Comparison of ENCODE assay signal across 18 cellular contexts in the genomic region with DNA sequence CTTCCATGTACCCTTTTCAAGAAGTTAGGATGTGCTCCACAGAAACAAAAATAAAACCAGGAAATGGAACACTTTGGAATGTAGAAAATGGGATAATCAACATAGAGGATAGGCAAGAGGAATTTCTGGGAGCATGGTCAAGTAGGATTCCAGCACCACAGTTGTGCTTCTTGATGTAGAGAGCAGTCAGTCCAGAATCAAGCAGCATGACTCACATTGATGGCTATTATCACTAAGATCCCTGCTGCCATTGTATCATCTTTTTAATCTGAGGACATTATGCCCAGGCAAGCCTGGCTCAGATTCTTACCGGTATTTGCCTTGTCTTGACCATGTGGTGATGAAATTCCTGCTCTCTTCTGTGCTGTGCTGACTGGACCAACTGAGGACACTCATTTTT. TPM values are rescaled to one million over a fixed set of nuclear protein-coding genes. Genes with fewer than 3 reads are reported as not detected.
DNase-seq lines count a peak whose midpoint lies in the region; ATAC-seq and TF ChIP-seq lines count a peak whose summit lies in the region.
"Had no signal": no experiment of that assay in that cellular context is flagged by ENCODE, and none has a peak within 500 bp of the region (broad histone marks: within the 10 kb centered on the region; RNA-seq: fewer than 3 reads in every experiment).

No MANE protein-coding gene starts in this region.

- H3K4me3 ChIP-seq in HCT116 (replicated peaks in 1 of 2; ENCODE audit: low read depth in 1 of 2, low read length in 2 of 2) (no peak overlapping the region), brain microvascular endothelial cell (ENCODE audit: low read depth, low read length) (no peak overlapping the region), SJCRH30 (no peak overlapping the region)
- H3K4me3 ChIP-seq: esophagus squamous epithelium, upper lobe of left lung had no signal

- TF ChIP-seq CTCF in 22Rv1 (IDR thresholded peaks at IDR 0.05) (no peak), HCT116 (IDR thresholded peaks at IDR 0.05 in 2 of 3, conservative IDR thresholded peaks at IDR 0.05 in 1 of 3; ENCODE audit: borderline replicate concordance in 1 of 3, insufficient read depth in 1 of 3, low read depth in 2 of 3, low read length in 2 of 3) (no peak), brain microvascular endothelial cell (IDR thresholded peaks at IDR 0.05; ENCODE audit: low read depth, low read length, missing control alignments) (no peak)

- no peaks in the 10 kb centered on the region for H3K9me2 ChIP-seq in HCT116 (ENCODE audit: insufficient read depth)

- H3K4me2 ChIP-seq in HCT116 (ENCODE audit: low read length) = no peak overlapping the region

- in situ Hi-C loops in brain microvascular endothelial cell (cut with HindIII; ENCODE audit: low pct_ligation_motif_present, low sequenced_read_pairs) = no loop called here

- intact Hi-C loops in HCT116 (cut with micrococcal nuclease) = no loop called here

- H3K27me3 ChIP-seq in HCT116 (ENCODE audit: insufficient read depth, low read length) (no peaks in the 10 kb centered on the region), brain microvascular endothelial cell (replicated peaks) (no peaks in the 10 kb centered on the region), SJCRH30 (no peaks in the 10 kb centered on the region)
- H3K27me3 ChIP-seq: esophagus squamous epithelium, upper lobe of left lung had no signal

- RAD21 ChIA-PET in HCT116 (lab: Charles Lee; ENCODE audit: low non-redundant PET in 1 of 2, low total read pairs in 2 of 2, uncharacterized antibody in 2 of 2, unreplicated experiment in 2 of 2) = no interaction called here

- BruUV-seq in HCT116 (replicated peaks; lab: Mats Ljungman, UMichigan) = TSS peak; percentile 13

- POLR2A ChIA-PET in HCT116 (lab: Charles Lee) = no interaction called here

- no peak for ATAC-seq in HCT116
- ATAC-seq: activated CD8-positive, alpha-beta T cell treated with anti-CD3 and anti-CD28 coated beads, Interleukin-2, amount 10 ng/mL, durations not matched to agents 7 days and 5 days had no signal

- DNase-seq in HCT116 (ENCODE audit: low read depth, low spot score) = no peak
- DNase-seq in brain microvascular endothelial cell = peak; percentile 53
- peak; percentile 33 for DNase-seq in iris pigment epithelial cell (ENCODE audit: low read depth)
- no peak for DNase-seq in cerebellar nuclear complex (lab: John Stamatoyannopoulos, UW)
- no peak for DNase-seq in NCI-H2196 (lab: John Stamatoyannopoulos, UW; ENCODE audit: unreplicated experiment)
- DNase-seq in SJCRH30 = no peak
- no peak for DNase-seq in activated CD4-positive, alpha-beta T cell treated with anti-CD3 and anti-CD28 coated beads, Interleukin-2, amount 50 U/mL, for 1 hour
- DNase-seq: activated CD8-positive, alpha-beta T cell treated with anti-CD3 and anti-CD28 coated beads, Interleukin-2, amount 10 ng/mL, durations not matched to agents 7 days and 5 days; activated effector memory CD4-positive, alpha-beta T cell treated with Interleukin-2 at 50 U/mL for 16 hours; AML-193; DMS153; esophagus squamous epithelium; Karpas-422; NCI-H1930; SHP77; stimulated activated CD4-positive, alpha-beta T cell treated with anti-CD3 and anti-CD28 coated beads, Interleukin-2, amount 100 ng/mL, for 24 hours; upper lobe of left lung had no signal

- no peaks in the 10 kb centered on the region for H4K20me1 ChIP-seq in HCT116 (ENCODE audit: insufficient read depth)

- H2AFZ ChIP-seq in HCT116 (ENCODE audit: low read depth, low read length, poor library complexity, severe bottlenecking) = no peak overlapping the region

- no peak for TF ChIP-seq RAD21 in HCT116 (IDR thresholded peaks at IDR 0.05; ENCODE audit: low read depth)

- H3K4me1 ChIP-seq in HCT116 (ENCODE audit: control insufficient read depth in 1 of 2, insufficient read depth in 2 of 2, low read length in 2 of 2) = peaks cover 3 to 5% of the 10 kb centered on the region in 2 experiments; a peak in 2 of 4 replicates
- peaks cover 9% of the 10 kb centered on the region; the same call in 1 of the 2 replicates for H3K4me1 ChIP-seq in SJCRH30

- H3K27ac ChIP-seq in 22Rv1 (peak overlapping the region; percentile 9), HCT116 (ENCODE audit: low read depth, low read length) (no peak overlapping the region), brain microvascular endothelial cell (no peak overlapping the region), SJCRH30 (no peak overlapping the region)
- H3K27ac ChIP-seq: esophagus squamous epithelium, upper lobe of left lung had no signal

- no peaks in the 10 kb centered on the region for H3K79me2 ChIP-seq in HCT116 (ENCODE audit: insufficient read depth, low read length)

- no peak for TF ChIP-seq POLR2A in HCT116 (IDR thresholded peaks at IDR 0.05; ENCODE audit: borderline replicate concordance, extremely low read depth, insufficient read depth, insufficient read length)

- H3K36me3 ChIP-seq in HCT116 (ENCODE audit: control insufficient read depth in 1 of 2, insufficient read depth in 2 of 2, low read length in 2 of 2) = no peaks in the 10 kb centered on the region
- no peaks in the 10 kb centered on the region for H3K36me3 ChIP-seq in brain microvascular endothelial cell (replicated peaks)
- H3K36me3 ChIP-seq in SJCRH30 = peaks cover 11% of the 10 kb centered on the region

- CTCF ChIA-PET in HCT116 (lab: Charles Lee) = no interaction called here

- no peaks in the 10 kb centered on the region for H3K9me3 ChIP-seq in HCT116 (ENCODE audit: control insufficient read depth in 1 of 2, insufficient read depth in 1 of 2, low read depth in 1 of 2, low read length in 2 of 2)
- no peaks in the 10 kb centered on the region for H3K9me3 ChIP-seq in SJCRH30 (replicated peaks)
- H3K9me3 ChIP-seq: esophagus squamous epithelium, upper lobe of left lung had no signal

- H3K9ac ChIP-seq in HCT116 (ENCODE audit: low read length) = no peak overlapping the region

TF ChIP-seq in HCT116, 20 proteins besides CTCF, POLR2A, EP300 and RAD21 (continues in another document):
- TF ChIP-seq, protein P1, sequence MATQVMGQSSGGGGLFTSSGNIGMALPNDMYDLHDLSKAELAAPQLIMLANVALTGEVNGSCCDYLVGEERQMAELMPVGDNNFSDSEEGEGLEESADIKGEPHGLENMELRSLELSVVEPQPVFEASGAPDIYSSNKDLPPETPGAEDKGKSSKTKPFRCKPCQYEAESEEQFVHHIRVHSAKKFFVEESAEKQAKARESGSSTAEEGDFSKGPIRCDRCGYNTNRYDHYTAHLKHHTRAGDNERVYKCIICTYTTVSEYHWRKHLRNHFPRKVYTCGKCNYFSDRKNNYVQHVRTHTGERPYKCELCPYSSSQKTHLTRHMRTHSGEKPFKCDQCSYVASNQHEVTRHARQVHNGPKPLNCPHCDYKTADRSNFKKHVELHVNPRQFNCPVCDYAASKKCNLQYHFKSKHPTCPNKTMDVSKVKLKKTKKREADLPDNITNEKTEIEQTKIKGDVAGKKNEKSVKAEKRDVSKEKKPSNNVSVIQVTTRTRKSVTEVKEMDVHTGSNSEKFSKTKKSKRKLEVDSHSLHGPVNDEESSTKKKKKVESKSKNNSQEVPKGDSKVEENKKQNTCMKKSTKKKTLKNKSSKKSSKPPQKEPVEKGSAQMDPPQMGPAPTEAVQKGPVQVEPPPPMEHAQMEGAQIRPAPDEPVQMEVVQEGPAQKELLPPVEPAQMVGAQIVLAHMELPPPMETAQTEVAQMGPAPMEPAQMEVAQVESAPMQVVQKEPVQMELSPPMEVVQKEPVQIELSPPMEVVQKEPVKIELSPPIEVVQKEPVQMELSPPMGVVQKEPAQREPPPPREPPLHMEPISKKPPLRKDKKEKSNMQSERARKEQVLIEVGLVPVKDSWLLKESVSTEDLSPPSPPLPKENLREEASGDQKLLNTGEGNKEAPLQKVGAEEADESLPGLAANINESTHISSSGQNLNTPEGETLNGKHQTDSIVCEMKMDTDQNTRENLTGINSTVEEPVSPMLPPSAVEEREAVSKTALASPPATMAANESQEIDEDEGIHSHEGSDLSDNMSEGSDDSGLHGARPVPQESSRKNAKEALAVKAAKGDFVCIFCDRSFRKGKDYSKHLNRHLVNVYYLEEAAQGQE (IDR thresholded peaks at IDR 0.05; ENCODE audit: low read depth) = no peak
- no peak for TF ChIP-seq EZH2phosphoT487 (IDR thresholded peaks at IDR 0.05; ENCODE audit: borderline replicate concordance)
- no peak for TF ChIP-seq CEBPB (IDR thresholded peaks at IDR 0.05; ENCODE audit: low read depth)
- no peak for TF ChIP-seq ELF1 (IDR thresholded peaks at IDR 0.05; ENCODE audit: borderline replicate concordance, low read depth)
- TF ChIP-seq SIN3A (IDR thresholded peaks at IDR 0.05; ENCODE audit: low read depth) = no peak
- no peak for TF ChIP-seq JUND (IDR thresholded peaks at IDR 0.05)
- TF ChIP-seq ZNF274 (IDR thresholded peaks at IDR 0.05; ENCODE audit: low read depth, low read length) = no peak
- no peak for TF ChIP-seq SRF (IDR thresholded peaks at IDR 0.05; ENCODE audit: low read depth)
- no peak for TF ChIP-seq FOSL1 (IDR thresholded peaks at IDR 0.05; ENCODE audit: low read depth)
- TF ChIP-seq, protein P2, sequence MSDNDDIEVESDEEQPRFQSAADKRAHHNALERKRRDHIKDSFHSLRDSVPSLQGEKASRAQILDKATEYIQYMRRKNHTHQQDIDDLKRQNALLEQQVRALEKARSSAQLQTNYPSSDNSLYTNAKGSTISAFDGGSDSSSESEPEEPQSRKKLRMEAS (IDR thresholded peaks at IDR 0.05) = no peak
- no peak for TF ChIP-seq EGR1 (IDR thresholded peaks at IDR 0.05; ENCODE audit: low read depth)
- no peak for TF ChIP-seq ZFX (IDR thresholded peaks at IDR 0.05)
- TF ChIP-seq, protein P3, sequence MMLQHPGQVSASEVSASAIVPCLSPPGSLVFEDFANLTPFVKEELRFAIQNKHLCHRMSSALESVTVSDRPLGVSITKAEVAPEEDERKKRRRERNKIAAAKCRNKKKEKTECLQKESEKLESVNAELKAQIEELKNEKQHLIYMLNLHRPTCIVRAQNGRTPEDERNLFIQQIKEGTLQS (IDR thresholded peaks at IDR 0.05) = no peak
- TF ChIP-seq YY1 (IDR thresholded peaks at IDR 0.05; ENCODE audit: extremely low read depth, insufficient replicate concordance, low read depth, low read length) = no peak
- TF ChIP-seq SP1 (IDR thresholded peaks at IDR 0.05; ENCODE audit: low read depth) = no peak

RNA-seq across cellular contexts. Expression of a gene that starts 5.7 kb away (rescaled TPM):
- 8.4 TPM for total RNA-seq in HCT116 (2021; ENCODE audit: unreplicated experiment)
- polyA plus RNA-seq in HCT116 (2012) = 1.2 and 2.4 TPM in 2 replicates
- 23.7 and 27.1 TPM in 2 replicates for total RNA-seq in SJCRH30 (2014; rRNA removed; shearing (Covaris generic))

RNA-seq across cellular contexts. Expression of a gene that starts 5.7 kb away (rescaled TPM):
- 0.52 TPM for total RNA-seq in HCT116 (2021; ENCODE audit: unreplicated experiment)
- polyA plus RNA-seq in HCT116 (2012) = 0.10 and 0.12 TPM in 2 replicates
- total RNA-seq in SJCRH30 (2014; rRNA removed; shearing (Covaris generic)) = not detected in 2 replicates
- total RNA-seq: esophagus squamous epithelium had no signal

RNA-seq across cellular contexts. Expression of a gene that starts 50.0 kb away (rescaled TPM):
- total RNA-seq in HCT116 (2021; ENCODE audit: unreplicated experiment) = 37.5 TPM
- 6.4 and 9.7 TPM in 2 replicates for polyA plus RNA-seq in HCT116 (2012)
- total RNA-seq in SJCRH30 (2014; rRNA removed; shearing (Covaris generic)) = 30.6 and 33.7 TPM in 2 replicates

Comparison
In these comparisons a context has a peak if more than half of its experiments do, and no peak if none do; other contexts are left out.
1. DNase-seq: peak in brain microvascular endothelial cell (single experiment) and iris pigment epithelial cell (single experiment); none in HCT116 (single experiment), cerebellar nuclear complex (0 of 2), NCI-H2196 (single experiment), SJCRH30 (0 of 2) and activated CD4-positive, alpha-beta T cell treated with anti-CD3 and anti-CD28 coated beads, Interleukin-2, amount 50 U/mL, for 1 hour (single experiment).